Comparison of ENCODE assay signal across 7 cellular contexts in the genomic region with DNA sequence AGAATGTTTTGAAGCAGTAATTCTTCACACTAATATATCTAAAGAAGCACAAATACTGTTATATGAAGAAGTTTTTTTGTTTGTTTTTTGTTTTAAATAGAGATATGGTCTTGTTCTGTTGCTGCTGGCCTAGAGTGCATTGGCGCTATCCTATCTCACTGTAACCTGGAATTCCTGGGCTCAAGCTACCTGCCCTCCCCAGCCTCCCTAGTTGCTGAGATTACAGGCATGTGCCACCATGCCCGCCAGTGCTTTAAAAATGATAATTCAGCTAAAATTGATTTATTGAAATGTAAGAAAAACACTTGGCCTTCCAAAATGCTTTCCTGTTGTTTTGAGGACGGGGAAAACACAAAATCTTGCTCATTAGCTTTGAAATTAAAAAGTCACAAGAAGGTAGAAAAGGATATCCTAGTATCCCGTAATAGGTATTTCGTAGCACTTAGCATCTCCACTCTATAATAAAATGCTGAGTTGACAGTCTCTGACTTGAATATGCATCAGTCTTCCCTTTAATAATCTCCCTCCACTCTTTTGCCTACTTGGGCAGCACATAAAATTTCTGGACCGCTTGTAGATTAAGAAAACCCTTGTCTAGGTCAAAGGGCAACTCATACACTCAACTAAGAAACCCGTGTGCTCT. TPM values are rescaled to one million over a fixed set of nuclear protein-coding genes. Genes with fewer than 3 reads are reported as not detected.
A peak's percentile ranks its signal among the peaks of the same experiment; 100 is the strongest.
DNase-seq lines count a peak whose midpoint lies in the region; ATAC-seq and TF ChIP-seq lines count a peak whose summit lies in the region.

No MANE protein-coding gene starts in this region.

- no peaks in the 10 kb centered on the region for H3K9me3 Mint-ChIP-seq in activated CD4-positive, alpha-beta memory T cell treated with anti-CD3 and anti-CD28 coated beads, Interleukin-2, amount 10 ng/mL, durations not matched to agents 7 days and 5 days
- H3K9me3 Mint-ChIP-seq in stimulated activated naive B cell treated with anti-CD40 and anti-IgM and Interleukin-4, amounts not matched to agents 10 μg/mL and 1 μg/mL and 100 μg/mL, for 72 hours = no peaks in the 10 kb centered on the region

- H3K27me3 Mint-ChIP-seq in activated CD4-positive, alpha-beta memory T cell treated with anti-CD3 and anti-CD28 coated beads, Interleukin-2, amount 10 ng/mL, durations not matched to agents 7 days and 5 days = peaks cover 2% of the 10 kb centered on the region
- H3K27me3 Mint-ChIP-seq in stimulated activated naive B cell treated with anti-CD40 and anti-IgM and Interleukin-4, amounts not matched to agents 10 μg/mL and 1 μg/mL and 100 μg/mL, for 72 hours = peaks cover 8 to 12% of the 10 kb centered on the region in 2 donors

- peaks cover 28% of the 10 kb centered on the region for H3K36me3 Mint-ChIP-seq in activated CD4-positive, alpha-beta memory T cell treated with anti-CD3 and anti-CD28 coated beads, Interleukin-2, amount 10 ng/mL, durations not matched to agents 7 days and 5 days (ENCODE audit: low read depth)
- H3K36me3 Mint-ChIP-seq in stimulated activated naive B cell treated with anti-CD40 and anti-IgM and Interleukin-4, amounts not matched to agents 10 μg/mL and 1 μg/mL and 100 μg/mL, for 72 hours = peaks cover 6 to 17% of the 10 kb centered on the region in 2 donors

- DNase-seq in HFF-Myc (ENCODE audit: extremely low read depth, low read depth) = no peak
- no peak for DNase-seq in activated CD4-positive, alpha-beta memory T cell treated with anti-CD3 and anti-CD28 coated beads, Interleukin-2, amount 10 ng/mL, durations not matched to agents 7 days and 5 days
- no peak for DNase-seq in iPS DF 6.9 (ENCODE audit: low read depth, low spot score)
- no peak for DNase-seq in stimulated activated naive B cell treated with anti-CD40 and anti-IgM and Interleukin-4, amounts not matched to agents 10 μg/mL and 1 μg/mL and 100 μg/mL, for 72 hours
- no peak for DNase-seq in activated CD8-positive, alpha-beta memory T cell treated with anti-CD3 and anti-CD28 coated beads, Interleukin-2, amount 50 U/mL, for 4 hours
- DNase-seq in 8988T = no peak

- H3K36me3 ChIP-seq in iPS DF 6.9 (ENCODE audit: control insufficient read depth, insufficient read depth, low read length) = no peaks in the 10 kb centered on the region

- H3K4me1 ChIP-seq in iPS DF 6.9 (ENCODE audit: control insufficient read depth, insufficient read depth, low read length) = peaks cover 4% of the 10 kb centered on the region; the same call in 1 of the 2 replicates

- POLR2A ChIA-PET in activated CD4-positive, alpha-beta memory T cell treated with anti-CD3 and anti-CD28 coated beads, Interleukin-2, amount 10 ng/mL, durations not matched to agents 7 days and 5 days (lab: Charles Lee) = interaction anchor here (0.6 to 6.3 kb wide), 21 partner anchors 10 to 639 kb away, joined by 3 to 124 read pairs (median 10); partner anchors contain the start of genes BLZF1, GORAB, KIFAP3 and METTL18

- no peak for TF ChIP-seq CTCF in HFF-Myc (IDR thresholded peaks at IDR 0.05; ENCODE audit: low read depth, low read length, missing control alignments)

- WGBS in iPS DF 6.9 (ENCODE audit: insufficient coverage, insufficient read length) = no CpG with 5 or more reads among the region's 7 CpGs

- no peaks in the 10 kb centered on the region for H3K27me3 ChIP-seq in iPS DF 6.9 (ENCODE audit: control insufficient read depth, insufficient read depth, low read length)

- H3K9me3 ChIP-seq in iPS DF 6.9 (ENCODE audit: control insufficient read depth, insufficient read depth, low read length) = no peaks in the 10 kb centered on the region

- CTCF ChIA-PET in activated CD4-positive, alpha-beta memory T cell treated with anti-CD3 and anti-CD28 coated beads, Interleukin-2, amount 10 ng/mL, durations not matched to agents 7 days and 5 days (lab: Charles Lee) = interaction anchor here (0.9 to 2.9 kb wide), 10 partner anchors 15 to 525 kb away, joined by 3 to 13 read pairs (median 4); partner anchors contain the start of genes BLZF1, F5, METTL18 and NME7

- H3K4me3 ChIP-seq in HFF-Myc (replicated peaks; ENCODE audit: low read depth, low read length) (peak overlapping the region; percentile 79), iPS DF 6.9 (ENCODE audit: low read length) (peak overlapping the region; percentile 94; the same call in 1 of the 2 replicates)

- H3K4me3 Mint-ChIP-seq in activated CD4-positive, alpha-beta memory T cell treated with anti-CD3 and anti-CD28 coated beads, Interleukin-2, amount 10 ng/mL, durations not matched to agents 7 days and 5 days = peak overlapping the region; percentile 73
- peak overlapping the region; percentile 91 to 93 for H3K4me3 Mint-ChIP-seq in stimulated activated naive B cell treated with anti-CD40 and anti-IgM and Interleukin-4, amounts not matched to agents 10 μg/mL and 1 μg/mL and 100 μg/mL, for 72 hours

- no peak overlapping the region for H3K27ac ChIP-seq in iPS DF 6.9 (ENCODE audit: low read length)

- no peak for ATAC-seq in stimulated activated naive B cell treated with anti-CD40 and anti-IgM and Interleukin-4, amounts not matched to agents 10 μg/mL and 1 μg/mL and 100 μg/mL, for 72 hours (replicated peaks)
- ATAC-seq in HG03025 (IDR thresholded peaks at IDR 0.05; ENCODE audit: low FRiP score, unreplicated experiment) = no peak

- peaks cover 52% of the 10 kb centered on the region for H3K4me1 Mint-ChIP-seq in activated CD4-positive, alpha-beta memory T cell treated with anti-CD3 and anti-CD28 coated beads, Interleukin-2, amount 10 ng/mL, durations not matched to agents 7 days and 5 days
- H3K4me1 Mint-ChIP-seq in stimulated activated naive B cell treated with anti-CD40 and anti-IgM and Interleukin-4, amounts not matched to agents 10 μg/mL and 1 μg/mL and 100 μg/mL, for 72 hours = peaks cover 31 to 41% of the 10 kb centered on the region in 2 donors

- peak overlapping the region; percentile 82 for H3K27ac Mint-ChIP-seq in activated CD4-positive, alpha-beta memory T cell treated with anti-CD3 and anti-CD28 coated beads, Interleukin-2, amount 10 ng/mL, durations not matched to agents 7 days and 5 days
- peak overlapping the region; percentile 100 for H3K27ac Mint-ChIP-seq in stimulated activated naive B cell treated with anti-CD40 and anti-IgM and Interleukin-4, amounts not matched to agents 10 μg/mL and 1 μg/mL and 100 μg/mL, for 72 hours

RNA-seq across cellular contexts. Expression of gene SCYL3, which starts 1.4 kb away (rescaled TPM):
- total RNA-seq in activated CD4-positive, alpha-beta memory T cell treated with anti-CD3 and anti-CD28 coated beads, Interleukin-2, amount 10 ng/mL, durations not matched to agents 7 days and 5 days = 10 to 100 TPM; 16.1 to 16.8 TPM
